In the genomic region with DNA sequence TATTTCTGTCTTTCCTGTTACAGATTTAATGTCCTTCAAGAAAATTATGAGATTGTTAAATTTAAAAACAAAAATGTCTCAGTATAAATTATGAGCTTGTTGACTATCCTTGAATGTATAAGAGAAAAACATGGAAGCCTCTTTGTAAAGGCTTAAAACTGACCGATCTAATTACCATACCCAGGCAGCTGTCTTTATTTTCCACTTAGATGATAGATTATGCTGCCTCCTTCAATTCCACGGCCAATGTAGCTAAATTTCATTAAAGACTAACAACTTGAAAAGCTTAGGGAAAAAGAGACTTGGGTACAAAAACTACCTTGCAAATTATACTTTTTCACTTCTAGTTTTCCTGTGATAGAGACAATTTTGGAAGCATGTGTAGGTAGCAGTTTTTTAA, we compare ENCODE assay signal across 22 cellular contexts.
A peak's percentile ranks its signal among the peaks of the same experiment; 100 is the strongest.
DNase-seq lines count a peak whose midpoint lies in the region; ATAC-seq and TF ChIP-seq lines count a peak whose summit lies in the region.
"Had no signal": no experiment of that assay in that cellular context is flagged by ENCODE, and none has a peak within 500 bp of the region (broad histone marks: within the 10 kb centered on the region; RNA-seq: fewer than 3 reads in every experiment).

No MANE protein-coding gene starts in this region.

- peaks cover 10% of the 10 kb centered on the region for H3K4me1 ChIP-seq in OCI-LY7 (ENCODE audit: insufficient read depth, low read length, poor library complexity, severe bottlenecking)
- H3K4me1 ChIP-seq in esophagus muscularis mucosa: peaks cover 12 to 63% (median 60%) of the 10 kb centered on the region in 4 donors
- H3K4me1 ChIP-seq in smooth muscle cell (ENCODE audit: low read depth): peaks cover 18% of the 10 kb centered on the region

- no peak overlapping the region for H3K27ac ChIP-seq in OCI-LY7 (ENCODE audit: low read depth, low read length, poor library complexity, severe bottlenecking)
- H3K27ac ChIP-seq in esophagus muscularis mucosa (replicated peaks in 1 of 4): peak overlapping the region; percentile 63 to 77 (median 67)
- H3K27ac ChIP-seq in smooth muscle cell (ENCODE audit: low read depth): peak overlapping the region; percentile 89
- H3K27ac ChIP-seq: SK-N-MC, upper lobe of left lung had no signal

- no peak for ATAC-seq in HG03280 (IDR thresholded peaks at IDR 0.05; ENCODE audit: unreplicated experiment)
- no peak for ATAC-seq in HG03565 (IDR thresholded peaks at IDR 0.05; ENCODE audit: unreplicated experiment)
- ATAC-seq: natural killer cell; stimulated activated naive CD8-positive, alpha-beta T cell treated with anti-CD3 and anti-CD28 coated beads, Interleukin-15, amount 100 ng/mL, for 72 hours had no signal

- H3K9me2 ChIP-seq in OCI-LY7 (ENCODE audit: insufficient read depth, low read length): no peaks in the 10 kb centered on the region

- H3F3A ChIP-seq in smooth muscle cell (ENCODE audit: low read depth): no peaks in the 10 kb centered on the region

- H3K4me3 ChIP-seq in H7 (ENCODE audit: insufficient read depth, low read depth, low read length) (no peak overlapping the region), OCI-LY7 (ENCODE audit: low read depth, low read length, poor library complexity, severe bottlenecking) (no peak overlapping the region), esophagus muscularis mucosa (no peak overlapping the region), smooth muscle cell (no peak overlapping the region)
- H3K4me3 ChIP-seq: SK-N-MC, upper lobe of left lung had no signal

- intact Hi-C loops in OCI-LY7 (cut with micrococcal nuclease; ENCODE audit: unreplicated experiment): no loop called here
- intact Hi-C loops in esophagus muscularis mucosa (cut with DNase I): loop anchor here (5.0 kb wide), 1 partner anchor 33 kb away; no protein-coding TSS in a partner anchor

- no peaks in the 10 kb centered on the region for H3K9me3 ChIP-seq in OCI-LY7 (ENCODE audit: low read length)
- no peaks in the 10 kb centered on the region for H3K9me3 ChIP-seq in esophagus muscularis mucosa
- no peaks in the 10 kb centered on the region for H3K9me3 ChIP-seq in smooth muscle cell (replicated peaks; ENCODE audit: low read depth)
- H3K9me3 ChIP-seq: upper lobe of left lung had no signal

- no peaks in the 10 kb centered on the region for H4K20me1 ChIP-seq in OCI-LY7 (ENCODE audit: insufficient read depth, low read length)
- H4K20me1 ChIP-seq in smooth muscle cell (ENCODE audit: low read depth): no peaks in the 10 kb centered on the region

- H3K79me2 ChIP-seq in OCI-LY7 (ENCODE audit: insufficient read depth, low read depth, low read length) (no peaks in the 10 kb centered on the region), smooth muscle cell (ENCODE audit: low read depth) (peaks cover 4% of the 10 kb centered on the region)

- no peak overlapping the region; the same call in 1 of the 2 replicates for H3K4me2 ChIP-seq in OCI-LY7 (ENCODE audit: low read length)
- peak overlapping the region; percentile 43 for H3K4me2 ChIP-seq in smooth muscle cell

- no peak for TF ChIP-seq CTCF in OCI-LY7 (conservative IDR thresholded peaks at IDR 0.05; ENCODE audit: low read length)
- TF ChIP-seq CTCF in esophagus muscularis mucosa (IDR thresholded peaks at IDR 0.05): no peak
- TF ChIP-seq CTCF in smooth muscle cell (IDR thresholded peaks at IDR 0.05; ENCODE audit: borderline replicate concordance, insufficient read depth, poor library complexity, severe bottlenecking): no peak

- no peak for TF ChIP-seq EP300 in esophagus muscularis mucosa (IDR thresholded peaks at IDR 0.05)

- H3K9ac ChIP-seq in smooth muscle cell (ENCODE audit: low read depth): no peak overlapping the region

- POLR2A ChIA-PET in OCI-LY7 (lab: Charles Lee): interaction anchor here (0.6 to 0.7 kb wide), 3 partner anchors 57 to 160 kb away, joined by 3 to 4 read pairs (median 3); no protein-coding TSS in a partner anchor

- H3K27me3 ChIP-seq in H7 (ENCODE audit: control insufficient read depth, insufficient read depth, low read length) (no peaks in the 10 kb centered on the region), esophagus muscularis mucosa (no peaks in the 10 kb centered on the region), smooth muscle cell (ENCODE audit: low read depth) (no peaks in the 10 kb centered on the region)
- H3K27me3 ChIP-seq: upper lobe of left lung had no signal

- H3K36me3 ChIP-seq in H7 (replicated peaks; ENCODE audit: control insufficient read depth, insufficient read depth, low read length) (no peaks in the 10 kb centered on the region), OCI-LY7 (ENCODE audit: insufficient read depth, low read length) (no peaks in the 10 kb centered on the region), esophagus muscularis mucosa (peaks cover 0 to 2% (median under 1%) of the 10 kb centered on the region in 4 donors), smooth muscle cell (ENCODE audit: low read depth) (no peaks in the 10 kb centered on the region)

- WGBS in esophagus muscularis mucosa: 69% methylated on average over 2 of the region's 2 CpGs
- 81% methylated on average over 2 of the region's 2 CpGs for WGBS in smooth muscle cell (ENCODE audit: low lambda C conversion rate)

- DNase-seq in H7 (peak; percentile 19), OCI-LY7 (ENCODE audit: low spot score) (no peak), esophagus muscularis mucosa (ENCODE audit: extremely low spot score) (no peak), smooth muscle cell (lab: John Stamatoyannopoulos, UW; ENCODE audit: unreplicated experiment) (no peak)
- no peak for DNase-seq in stimulated activated CD4-positive, alpha-beta T cell treated with anti-CD3 and anti-CD28 coated beads, Interleukin-4, amount 100 ng/mL, for 4 hours
- DNase-seq: activated CD4-positive, alpha-beta T cell treated with anti-CD3 and anti-CD28 coated beads, Interleukin-2, amount 50 U/mL, for 48 hours; activated naive CD4-positive, alpha-beta T cell; activated T-cell treated with anti-CD3 and anti-CD28 coated beads, Interleukin-2, amount 50 U/mL, for 1 hour; AML-193; central memory CD4-positive, alpha-beta T cell; Kasumi-1; natural killer cell; NCI-H1092; NCI-H2029 treated with DMSO at 0.1 percent for 48 hours; NCI-H345; NK-92 treated with Interleukin-12 subunit alpha and Interleukin-12 subunit beta, amount 100 ng/mL, for 24 hours; stimulated activated CD4-positive, alpha-beta T cell treated with anti-CD3 and anti-CD28 coated beads, Interleukin-4, amount 100 ng/mL, for 24 hours; stimulated activated naive CD8-positive, alpha-beta T cell treated with anti-CD3 and anti-CD28 coated beads, Interleukin-15, amount 100 ng/mL, for 72 hours; upper lobe of left lung had no signal

- BruUV-seq in OCI-LY7 (replicated peaks; lab: Mats Ljungman, UMichigan): no TSS peak

- no peak for TF ChIP-seq POLR2A in esophagus muscularis mucosa (IDR thresholded peaks at IDR 0.05; ENCODE audit: low read depth)

- peak overlapping the region; percentile 43; the same call in 1 of the 2 replicates for H2AFZ ChIP-seq in OCI-LY7 (ENCODE audit: low read length)
- no peak overlapping the region for H2AFZ ChIP-seq in smooth muscle cell (ENCODE audit: low read depth)

- CTCF ChIA-PET in OCI-LY7 (lab: Charles Lee; ENCODE audit: unreplicated experiment): interaction anchor here (1.2 kb wide), 1 partner anchor 9 kb away, joined by 3 read pairs; no protein-coding TSS in a partner anchor
